14 cellular contexts compared by ENCODE assay signal in genomic region chr9:123640792-123641222, GRCh38.
A peak's percentile ranks its signal among the peaks of the same experiment; 100 is the strongest.
DNase-seq lines count a peak whose midpoint lies in the region; ATAC-seq and TF ChIP-seq lines count a peak whose summit lies in the region.
"Had no signal": no experiment of that assay in that cellular context is flagged by ENCODE, and none has a peak within 500 bp of the region (broad histone marks: within the 10 kb centered on the region; RNA-seq: fewer than 3 reads in every experiment).

No MANE protein-coding gene starts in this region.

- peak; percentile 20 for DNase-seq in stimulated activated CD4-positive, alpha-beta T cell treated with anti-CD3 and anti-CD28 coated beads, Interleukin-1b, Interleukin-23, amount 100 ng/mL, for 48 hours
- no peak for DNase-seq in stimulated activated CD4-positive, alpha-beta T cell treated with anti-CD3 and anti-CD28 coated beads, Interleukin-4, amount 100 ng/mL, for 1 hour
- DNase-seq in WERI-Rb-1 (peak; percentile 68), immature natural killer cell (peak; percentile 56 to 66 (median 66)), SW480 (ENCODE audit: low spot score) (no peak)
- DNase-seq: GF-D8, H7, head of caudate nucleus, lower lobe of right lung, SIG-M5, tibial artery had no signal

- peak overlapping the region; percentile 86 for H3K27ac ChIP-seq in WERI-Rb-1
- H3K27ac ChIP-seq: lower lobe of right lung, tibial artery had no signal

- peaks cover 2 to 18% (median 10%) of the 10 kb centered on the region in 3 donors for H3K27me3 Mint-ChIP-seq in immature natural killer cell (ENCODE audit: low read depth in 3 of 3)

- H3K27ac Mint-ChIP-seq in immature natural killer cell = peak overlapping the region in 2 of 6 donors; percentile 10 to 11
- H3K27ac Mint-ChIP-seq: nephron had no signal

- peaks cover 0 to 10% (median 8%) of the 10 kb centered on the region in 3 donors for H3K36me3 Mint-ChIP-seq in immature natural killer cell

- H3K9me3 Mint-ChIP-seq in immature natural killer cell = no peaks in the 10 kb centered on the region
- H3K9me3 Mint-ChIP-seq: nephron had no signal

- peaks cover 3% of the 10 kb centered on the region for H3K36me3 ChIP-seq in WERI-Rb-1
- H3K36me3 ChIP-seq: lower lobe of right lung, tibial artery had no signal

- H3K9me3 ChIP-seq in WERI-Rb-1 (ENCODE audit: severe bottlenecking) = no peaks in the 10 kb centered on the region
- H3K9me3 ChIP-seq: lower lobe of right lung, tibial artery had no signal

- H3K4me3 ChIP-seq in WERI-Rb-1 (ENCODE audit: low read depth, low read length) = no peak overlapping the region
- H3K4me3 ChIP-seq: lower lobe of right lung, tibial artery had no signal

- H3K4me1 Mint-ChIP-seq in immature natural killer cell = peaks cover 45 to 54% of the 10 kb centered on the region in 2 donors

- ATAC-seq in HG03025 (IDR thresholded peaks at IDR 0.05; ENCODE audit: low FRiP score, unreplicated experiment) = no peak
- no peak for ATAC-seq in HG02852 (IDR thresholded peaks at IDR 0.05; ENCODE audit: unreplicated experiment)
- ATAC-seq: lower lobe of right lung had no signal

- peak overlapping the region in 2 of 5 donors; percentile 13 to 30 for H3K4me3 Mint-ChIP-seq in immature natural killer cell
- H3K4me3 Mint-ChIP-seq: nephron had no signal

- no peak for TF ChIP-seq CTCF in WERI-Rb-1 (IDR thresholded peaks at IDR 0.05; ENCODE audit: low read depth, low read length)

- H3K27me3 ChIP-seq in WERI-Rb-1 (ENCODE audit: insufficient read depth, low read depth, severe bottlenecking) = no peaks in the 10 kb centered on the region
- H3K27me3 ChIP-seq: tibial artery had no signal

Comparison
In these comparisons a context has a peak if more than half of its experiments do, and no peak if none do; other contexts are left out.
1. DNase-seq: peak in stimulated activated CD4-positive, alpha-beta T cell treated with anti-CD3 and anti-CD28 coated beads, Interleukin-1b, Interleukin-23, amount 100 ng/mL, for 48 hours (single experiment), WERI-Rb-1 (single experiment) and immature natural killer cell (3 of 3); none in stimulated activated CD4-positive, alpha-beta T cell treated with anti-CD3 and anti-CD28 coated beads, Interleukin-4, amount 100 ng/mL, for 1 hour (single experiment) and SW480 (single experiment).